In genomic region chr6:33390767-33391277, GRCh38 we compare ENCODE assay signal across 8 cellular contexts. TPM values are rescaled to one million over a fixed set of nuclear protein-coding genes. Genes with fewer than 3 reads are reported as not detected.
DNase-seq lines count a peak whose midpoint lies in the region; ATAC-seq and TF ChIP-seq lines count a peak whose summit lies in the region.

No MANE protein-coding gene starts in this region.

- H3K27ac ChIP-seq in C4-2B = peak overlapping the region; percentile 98
- H3K27ac ChIP-seq in KMS-11 = peak overlapping the region; percentile 50
- H3K27ac ChIP-seq in cingulate gyrus (ENCODE audit: low read depth, low read length) = peak overlapping the region; percentile 98

- H3K4me1 ChIP-seq in KMS-11 (ENCODE audit: low read depth, poor library complexity, severe bottlenecking) = peaks cover 37% of the 10 kb centered on the region

- peaks cover 41% of the 10 kb centered on the region for H3K79me2 ChIP-seq in KMS-11 (ENCODE audit: insufficient read depth, low read depth)

- H3K4me2 ChIP-seq in KMS-11 = 0 out of 2 replicates have a peak overlapping the region, but pooled peaks have one; percentile 7

- TF ChIP-seq CTCF in C4-2B (conservative IDR thresholded peaks at IDR 0.05) = 0 out of 2 replicates have a peak, but pooled peaks have one; percentile 58
- no peak for TF ChIP-seq CTCF in KMS-11 (conservative IDR thresholded peaks at IDR 0.05; ENCODE audit: low read depth, low read length)
- no peak for TF ChIP-seq CTCF in nephron (IDR thresholded peaks at IDR 0.05; ENCODE audit: unreplicated experiment in 3 of 3)

- H3K9me3 Mint-ChIP-seq in nephron = no peaks in the 10 kb centered on the region

- peak overlapping the region; percentile 13; the same call in 1 of the 2 replicates for H3K9ac ChIP-seq in KMS-11

- peak overlapping the region; percentile 91 to 95 (median 94) for H3K4me3 Mint-ChIP-seq in nephron

- ATAC-seq in GM18498 (IDR thresholded peaks at IDR 0.05; ENCODE audit: unreplicated experiment) = no peak

- no peaks in the 10 kb centered on the region for H3K36me3 ChIP-seq in KMS-11 (ENCODE audit: insufficient read depth)

- H3K4me3 ChIP-seq in KMS-11 (IDR thresholded peaks at IDR 0.05; ENCODE audit: insufficient read depth, low read depth, low read length) = no peak overlapping the region

- H3K27me3 ChIP-seq in KMS-11 (ENCODE audit: insufficient read depth, low read depth) = no peaks in the 10 kb centered on the region

- peak overlapping the region; percentile 91 to 96 (median 94) for H3K27ac Mint-ChIP-seq in nephron

- H3K4me1 Mint-ChIP-seq in nephron = peaks cover 28% of the 10 kb centered on the region

- H4K20me1 ChIP-seq in KMS-11 (ENCODE audit: insufficient read depth) = 0 out of 2 replicates have a peak, but pooled peaks cover 3% of the 10 kb centered on the region

- peak overlapping the region; percentile 91 for H2AFZ ChIP-seq in KMS-11 (ENCODE audit: low read depth)

- no peaks in the 10 kb centered on the region for H3K27me3 Mint-ChIP-seq in nephron (ENCODE audit: low read depth)

- H3K36me3 Mint-ChIP-seq in nephron (ENCODE audit: low read depth) = peaks cover 4% of the 10 kb centered on the region

- no peak for DNase-seq in stimulated activated CD4-positive, alpha-beta T cell treated with anti-CD3 and anti-CD28 coated beads, Interleukin-2, amount 100 ng/mL, for 24 hours
- no peak for DNase-seq in occipital lobe (lab: John Stamatoyannopoulos, UW)
- no peak for DNase-seq in NCI-H2196 (lab: John Stamatoyannopoulos, UW; ENCODE audit: unreplicated experiment)

RNA-seq across cellular contexts. Expression of gene KIFC1, which starts 0.8 kb away (rescaled TPM):
- total RNA-seq in occipital lobe = 3.6 TPM

RNA-seq across cellular contexts. Expression of gene PHF1, which starts 20.0 kb away (rescaled TPM):
- 17.9 TPM for total RNA-seq in occipital lobe

RNA-seq across cellular contexts. Expression of gene CUTA, which starts 27.1 kb away (rescaled TPM):
- total RNA-seq in occipital lobe = 59.1 TPM

RNA-seq across cellular contexts. Expression of gene SYNGAP1, which starts 29.0 kb away (rescaled TPM):
- total RNA-seq in occipital lobe = 21.5 TPM
